29 cellular contexts compared by ENCODE assay signal in the genomic region with DNA sequence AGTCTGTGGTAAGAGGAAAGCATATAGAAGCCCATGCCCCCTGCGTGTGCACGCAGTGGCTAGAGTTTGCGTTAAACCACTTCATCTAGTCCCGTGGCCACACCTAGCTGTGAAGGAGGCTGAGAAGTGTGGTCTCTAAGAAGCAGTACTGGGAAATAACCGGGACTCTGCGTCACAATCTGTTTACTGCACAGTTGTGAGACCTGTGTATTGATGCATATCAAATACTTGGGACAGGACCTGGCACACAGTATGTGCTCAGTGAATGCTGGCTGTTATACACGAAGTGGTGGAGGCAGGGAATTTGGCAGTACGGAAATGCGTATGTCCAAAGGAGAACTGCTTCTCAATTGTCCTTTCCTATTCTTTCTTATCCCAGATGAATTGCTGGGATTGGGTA.
"Had no signal": no experiment of that assay in that cellular context is flagged by ENCODE, and none has a peak within 500 bp of the region (broad histone marks: within the 10 kb centered on the region; RNA-seq: fewer than 3 reads in every experiment).

No MANE protein-coding gene starts in this region.

- H3K4me3 ChIP-seq: esophagus squamous epithelium, heart right ventricle, pancreas, prostate gland, smooth muscle cell, stomach, tibial nerve had no signal

- DNase-seq: activated CD4-positive, alpha-beta T cell treated with anti-CD3 and anti-CD28 coated beads for 48 hours; activated CD4-positive, alpha-beta T cell treated with anti-CD3 and anti-CD28 coated beads, Interleukin-2, amount 50 U/mL, for 48 hours; activated CD8-positive, alpha-beta memory T cell treated with anti-CD3 and anti-CD28 coated beads for 24 hours; activated effector memory CD4-positive, alpha-beta T cell treated with Interleukin-2 at 50 U/mL for 16 hours; activated naive CD4-positive, alpha-beta T cell treated with anti-CD3 and anti-CD28 coated beads, Interleukin-2, amount 10 ng/mL, durations not matched to agents 7 days and 5 days; activated naive CD8-positive, alpha-beta T cell treated with anti-CD3 and anti-CD28 coated beads, Interleukin-2, amount 10 ng/mL, durations not matched to agents 7 days and 5 days; endodermal cell; esophagus squamous epithelium; foreskin melanocyte; heart right ventricle; kidney glomerular epithelial cell; left ventricle myocardium superior; mammary epithelial cell; naive B cell; pancreas; stimulated activated CD4-positive, alpha-beta T cell treated with anti-CD3 and anti-CD28 coated beads, Interleukin-15, amount 100 ng/mL, for 24 hours; stimulated activated CD4-positive, alpha-beta T cell treated with anti-CD3 and anti-CD28 coated beads, Interleukin-2, amount 100 ng/mL, for 24 hours; stimulated activated naive B cell treated with anti-CD40 and anti-IgM and Interleukin-4, amounts not matched to agents 10 μg/mL and 1 μg/mL and 100 μg/mL, for 72 hours; stomach; T-helper 17 cell; T1000; WERI-Rb-1 had no signal

- H3K4me1 ChIP-seq: esophagus squamous epithelium, pancreas, prostate gland, stomach, tibial nerve had no signal

- H3K4me1 Mint-ChIP-seq: activated naive CD4-positive, alpha-beta T cell treated with anti-CD3 and anti-CD28 coated beads, Interleukin-2, amount 10 ng/mL, durations not matched to agents 7 days and 5 days; naive B cell; stimulated activated naive B cell treated with anti-CD40 and anti-IgM and Interleukin-4, amounts not matched to agents 10 μg/mL and 1 μg/mL and 100 μg/mL, for 72 hours had no signal

- H3K27ac ChIP-seq: esophagus squamous epithelium, heart right ventricle, pancreas, prostate gland, stomach, tibial nerve, WERI-Rb-1 had no signal

- H3K9me3 Mint-ChIP-seq: activated naive CD4-positive, alpha-beta T cell treated with anti-CD3 and anti-CD28 coated beads, Interleukin-2, amount 10 ng/mL, durations not matched to agents 7 days and 5 days; activated naive CD8-positive, alpha-beta T cell treated with anti-CD3 and anti-CD28 coated beads, Interleukin-2, amount 10 ng/mL, durations not matched to agents 7 days and 5 days; dendritic cell treated with granulocyte-macrophage colony-stimulating factor and Interleukin-4, amounts not matched to agents 40 ng/mL and 50 ng/mL, for 4 days; endodermal cell; mesothelial cell of epicardium had no signal

- H3K9me3 ChIP-seq: esophagus squamous epithelium, heart right ventricle, pancreas, prostate gland, stomach, tibial nerve had no signal

- H3K27ac Mint-ChIP-seq: activated naive CD4-positive, alpha-beta T cell treated with anti-CD3 and anti-CD28 coated beads, Interleukin-2, amount 10 ng/mL, durations not matched to agents 7 days and 5 days; activated naive CD8-positive, alpha-beta T cell treated with anti-CD3 and anti-CD28 coated beads, Interleukin-2, amount 10 ng/mL, durations not matched to agents 7 days and 5 days; dendritic cell treated with granulocyte-macrophage colony-stimulating factor and Interleukin-4, amounts not matched to agents 40 ng/mL and 50 ng/mL, for 4 days; endodermal cell; mesothelial cell of epicardium; naive B cell; stimulated activated naive B cell treated with anti-CD40 and anti-IgM and Interleukin-4, amounts not matched to agents 10 μg/mL and 1 μg/mL and 100 μg/mL, for 72 hours; T-helper 17 cell had no signal

- H3K36me3 ChIP-seq: esophagus squamous epithelium, heart right ventricle, pancreas, prostate gland, stomach, tibial nerve, WERI-Rb-1 had no signal

- FAIRE-seq: astrocyte, pancreas had no signal

- ATAC-seq: activated CD4-positive, CD25-positive, alpha-beta regulatory T cell treated with anti-CD3 and anti-CD28 coated beads, Interleukin-2, amount 50 U/mL, for 24 hours; left ventricle myocardium superior; stimulated activated naive B cell treated with anti-CD40 and anti-IgM and Interleukin-4, amounts not matched to agents 10 μg/mL and 1 μg/mL and 100 μg/mL, for 72 hours; T-helper 17 cell had no signal

- H3K4me2 ChIP-seq: smooth muscle cell had no signal

- H3K27me3 ChIP-seq: heart right ventricle, pancreas, stomach, tibial nerve had no signal

- H3K4me3 Mint-ChIP-seq: activated naive CD4-positive, alpha-beta T cell treated with anti-CD3 and anti-CD28 coated beads, Interleukin-2, amount 10 ng/mL, durations not matched to agents 7 days and 5 days; activated naive CD8-positive, alpha-beta T cell treated with anti-CD3 and anti-CD28 coated beads, Interleukin-2, amount 10 ng/mL, durations not matched to agents 7 days and 5 days; dendritic cell treated with granulocyte-macrophage colony-stimulating factor and Interleukin-4, amounts not matched to agents 40 ng/mL and 50 ng/mL, for 4 days; endodermal cell; mesothelial cell of epicardium; naive B cell; stimulated activated naive B cell treated with anti-CD40 and anti-IgM and Interleukin-4, amounts not matched to agents 10 μg/mL and 1 μg/mL and 100 μg/mL, for 72 hours; T-helper 17 cell had no signal

- H3K36me3 Mint-ChIP-seq: activated naive CD4-positive, alpha-beta T cell treated with anti-CD3 and anti-CD28 coated beads, Interleukin-2, amount 10 ng/mL, durations not matched to agents 7 days and 5 days; activated naive CD8-positive, alpha-beta T cell treated with anti-CD3 and anti-CD28 coated beads, Interleukin-2, amount 10 ng/mL, durations not matched to agents 7 days and 5 days; mesothelial cell of epicardium; stimulated activated naive B cell treated with anti-CD40 and anti-IgM and Interleukin-4, amounts not matched to agents 10 μg/mL and 1 μg/mL and 100 μg/mL, for 72 hours had no signal
